9 cellular contexts compared by ENCODE assay signal in the genomic region with DNA sequence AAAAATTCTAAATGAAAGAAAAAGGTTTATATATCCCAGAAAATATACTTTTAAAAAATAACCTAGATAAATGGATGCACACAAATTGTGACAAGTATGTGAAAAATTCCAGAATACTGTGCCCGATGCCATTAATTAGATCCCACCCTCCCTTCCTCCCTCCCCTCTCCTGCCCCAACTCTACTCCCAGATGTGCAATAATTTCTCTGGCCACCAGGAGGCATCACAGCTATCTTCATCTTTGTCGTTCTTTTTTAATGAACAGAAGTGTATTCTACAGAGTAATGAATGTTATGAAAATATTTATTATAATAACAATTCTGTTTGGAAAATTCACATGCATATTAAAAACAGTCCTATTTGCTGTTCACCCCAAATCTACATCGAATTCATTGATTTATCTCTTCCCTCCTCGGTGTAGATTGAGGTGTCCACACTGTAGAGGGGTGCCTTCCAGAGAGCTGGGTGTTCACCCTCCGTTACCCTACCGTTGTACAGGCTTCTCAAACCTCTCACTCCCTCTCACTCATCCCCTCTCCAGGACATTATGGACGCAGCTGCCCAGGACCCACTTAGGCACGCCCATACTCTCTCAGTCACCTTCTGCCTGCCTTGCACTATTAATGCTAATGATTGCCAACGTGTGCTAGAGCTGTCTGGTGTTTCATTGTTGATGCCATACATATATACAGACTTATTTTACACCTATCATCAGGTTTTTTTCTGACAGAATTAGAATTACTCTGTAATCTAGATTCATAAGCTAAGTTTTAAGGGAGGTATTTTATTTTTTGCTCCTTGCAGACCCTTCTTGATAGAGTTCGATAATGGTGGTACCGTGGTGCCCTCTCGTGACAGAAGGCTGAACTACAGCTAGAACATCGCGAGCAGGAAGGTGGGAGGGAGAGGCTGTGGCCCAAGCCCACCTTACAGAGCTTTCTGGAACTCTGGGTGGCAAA. TPM values are rescaled to one million over a fixed set of nuclear protein-coding genes. Genes with fewer than 3 reads are reported as not detected.
DNase-seq lines count a peak whose midpoint lies in the region; ATAC-seq, FAIRE-seq and TF ChIP-seq lines count a peak whose summit lies in the region.
"Had no signal": no experiment of that assay in that cellular context is flagged by ENCODE, and none has a peak within 500 bp of the region (broad histone marks: within the 10 kb centered on the region; RNA-seq: fewer than 3 reads in every experiment).

No MANE protein-coding gene starts in this region.

- H3K4me3 ChIP-seq in HepG2 (replicated peaks in 1 of 3; ENCODE audit: insufficient read depth in 1 of 3, low read depth in 2 of 3, low read length in 3 of 3) = peak overlapping the region in 1 of 3 experiments; percentile 16; a peak in 2 of 6 replicates
- H3K4me3 ChIP-seq: BLaER1 had no signal

- no peaks in the 10 kb centered on the region for H3K9me3 ChIP-seq in HepG2 (ENCODE audit: low read length)
- H3K9me3 ChIP-seq: BLaER1 had no signal

- ATAC-seq in HG03097 (IDR thresholded peaks at IDR 0.05; ENCODE audit: low FRiP score, unreplicated experiment) = peak; percentile 64
- peak; percentile 93 for ATAC-seq in HepG2

- in situ Hi-C loops in HepG2 (cut with HindIII; ENCODE audit: extremely low pct_ligation_motif_present, low pct_unique_long_range_greater_than_20kb) = loop anchor here (10.0 kb wide), 1 partner anchor 204 kb away; no protein-coding TSS in a partner anchor

- CTCF ChIA-PET in HepG2 (lab: Yijun Ruan, JAX; ENCODE audit: low intra/inter-chr PET ratio, low total read pairs) = interaction anchor here (1.7 to 2.3 kb wide), 2 partner anchors 207 to 225 kb away, joined by 8 to 18 read pairs; no protein-coding TSS in a partner anchor

- no peaks in the 10 kb centered on the region for H3K4me1 ChIP-seq in HepG2 (ENCODE audit: insufficient read depth, low read length)
- H3K4me1 ChIP-seq: BLaER1 had no signal

- H3K79me2 ChIP-seq in HepG2 (ENCODE audit: insufficient read depth, low read length) = no peaks in the 10 kb centered on the region

- no peak for TF ChIP-seq POLR2A in HepG2 (IDR thresholded peaks at IDR 0.05; ENCODE audit: insufficient read depth in 1 of 2, low read depth in 2 of 2, low read length in 2 of 2)

- 9% methylated on average over 14 of the region's 14 CpGs for WGBS in HepG2 (ENCODE audit: low lambda C conversion rate)

- H3K36me3 ChIP-seq in HepG2 (replicated peaks in 1 of 2; ENCODE audit: control insufficient read depth in 1 of 2, insufficient read depth in 2 of 2, low read length in 2 of 2) = no peaks in the 10 kb centered on the region
- H3K36me3 ChIP-seq: BLaER1 had no signal

- TF ChIP-seq EP300 in HepG2 (IDR thresholded peaks at IDR 0.05; ENCODE audit: low read depth in 2 of 2, low read length in 2 of 2) (no peak), HepG2 (CRISPR knock-in tag; IDR thresholded peaks at IDR 0.05; ENCODE audit: borderline replicate concordance) (no peak)

- no peaks in the 10 kb centered on the region for H4K20me1 ChIP-seq in HepG2 (ENCODE audit: insufficient read depth, low read length)
- H4K20me1 ChIP-seq: BLaER1 had no signal

- POLR2A ChIA-PET in HepG2 (lab: Yijun Ruan, JAX) = no interaction called here

- intact Hi-C loops in HepG2 (cut with micrococcal nuclease; ENCODE audit: unreplicated experiment) = loop anchor here (1.0 to 10.0 kb wide), 3 partner anchors 104 to 225 kb away; no protein-coding TSS in a partner anchor

- no peak overlapping the region for H2AFZ ChIP-seq in HepG2 (ENCODE audit: low read length)

- peak overlapping the region; percentile 72 for H3K4me2 ChIP-seq in HepG2 (ENCODE audit: low read depth, low read length)
- H3K4me2 ChIP-seq: BLaER1 had no signal

- TF ChIP-seq CTCF in HepG2 (CRISPR knock-in tag; IDR thresholded peaks at IDR 0.05) = peak; percentile 53

- no peak overlapping the region for H3K9ac ChIP-seq in HepG2 (ENCODE audit: insufficient read depth, low read depth, low read length)
- H3K9ac ChIP-seq: BLaER1 had no signal

- H3K27ac ChIP-seq in HepG2 (ENCODE audit: extremely low read length, insufficient read depth, low read length) = no peak overlapping the region
- H3K27ac ChIP-seq: BLaER1 had no signal

- DNase-seq in NCI-H187 (lab: John Stamatoyannopoulos, UW) (peak; percentile 21), NCI-H187 treated with DMSO at 0.1 percent for 48 hours (lab: John Stamatoyannopoulos, UW) (no peak), NCI-H345 treated with DMSO at 0.1 percent for 48 hours (lab: John Stamatoyannopoulos, UW; ENCODE audit: unreplicated experiment) (peak; percentile 23), HepG2 (ENCODE audit: low spot score) (peak; percentile 27)
- peak; percentile 12 for DNase-seq in activated CD4-positive, alpha-beta T cell treated with anti-CD3 and anti-CD28 coated beads for 1 hour
- DNase-seq in stimulated activated CD8-positive, alpha-beta memory T cell treated with anti-CD3 and anti-CD28 coated beads, Interleukin-12 subunit alpha, Interleukin-12 subunit beta, amount 100 ng/mL, for 4 hours (ENCODE audit: low read depth) = peak; percentile 7

- FAIRE-seq in colon (lab: Jason Lieb, UNC) (peak; percentile 41), HepG2 (lab: Jason Lieb, UNC) (peak; percentile 75)

- TF ChIP-seq RAD21 in HepG2 (CRISPR knock-in tag; IDR thresholded peaks at IDR 0.05) = no peak

- no TSS peak for BruUV-seq in HepG2 (replicated peaks; lab: Mats Ljungman, UMichigan)

- no peaks in the 10 kb centered on the region for H3K27me3 ChIP-seq in HepG2 (ENCODE audit: control insufficient read depth in 1 of 2, insufficient read depth in 2 of 2, low read length in 2 of 2)
- H3K27me3 ChIP-seq: BLaER1 had no signal

TF ChIP-seq in HepG2, 621 proteins besides CTCF, POLR2A, EP300 and RAD21 (continues in another document):
- peak; percentile 13; the same call in 1 of the 2 replicates for TF ChIP-seq SMC3 (IDR thresholded peaks at IDR 0.05; ENCODE audit: low read length)

RNA-seq across cellular contexts. Expression of a gene that starts 14.1 kb away (rescaled TPM):
- total RNA-seq in HepG2 (2016; rRNA removed; fragmentation: Illumina TruSeq; extraction: Trizol) = 0.40 TPM in 1 of 2 replicates, not detected in the other
- total RNA-seq in HepG2 (2016; cell fraction: cytosol; rRNA removed; fragmentation: Illumina TruSeq; extraction: Trizol; ENCODE audit: low read depth) = not detected in 2 replicates
- total RNA-seq in HepG2 (2016; cell fraction: insoluble cytoplasmic fraction; rRNA removed; fragmentation: Illumina TruSeq; extraction: Trizol) = 0.15 TPM in 1 of 2 replicates, not detected in the other
- total RNA-seq in HepG2 (2016; cell fraction: membrane; rRNA removed; fragmentation: Illumina TruSeq; extraction: Trizol) = not detected in 2 replicates
- 1.8 and 2.6 TPM in 2 replicates for total RNA-seq in HepG2 (2016; cell fraction: nucleus; rRNA removed; fragmentation: Illumina TruSeq; extraction: Trizol)
- 0.08 and 0.44 TPM in 2 replicates for polyA plus RNA-seq in HepG2 (2011; rRNA removed)
- 0.07 TPM in 1 of 2 replicates, not detected in the other for polyA plus RNA-seq in HepG2 (2011; cell fraction: cytosol; rRNA removed)
- polyA plus RNA-seq in HepG2 (2011; cell fraction: nucleus; rRNA removed) = 2.7 and 2.8 TPM in 2 replicates
- not detected in 2 replicates for polyA plus RNA-seq in HepG2 (2012)
- not detected in 2 replicates for polyA plus RNA-seq in HepG2 (2016; cell fraction: cytosol; fragmentation: Illumina TruSeq; extraction: Trizol; ENCODE audit: low read depth)
- not detected in 2 replicates for polyA plus RNA-seq in HepG2 (2016; cell fraction: insoluble cytoplasmic fraction; fragmentation: Illumina TruSeq; extraction: Trizol; ENCODE audit: low read depth)
- polyA plus RNA-seq in HepG2 (2016; cell fraction: membrane; fragmentation: Illumina TruSeq; extraction: Trizol; ENCODE audit: low read depth) = not detected in 2 replicates
- polyA plus RNA-seq in HepG2 (2016; cell fraction: nucleus; fragmentation: Illumina TruSeq; extraction: Trizol; ENCODE audit: insufficient read depth, low read depth) = 1.1 TPM in 1 of 2 replicates, not detected in the other
- polyA minus RNA-seq in HepG2 (2011; rRNA and poly(A)+ RNA removed; ENCODE audit: low replicate concordance) = 7.4 and 13.8 TPM in 2 replicates
- not detected in 2 replicates for polyA minus RNA-seq in HepG2 (2011; cell fraction: cytosol; rRNA and poly(A)+ RNA removed)
- 11.1 and 12.2 TPM in 2 replicates for polyA minus RNA-seq in HepG2 (2011; cell fraction: nucleus; rRNA and poly(A)+ RNA removed)
